29 cellular contexts compared by ENCODE assay signal in genomic region chr3:47525617-47526016, GRCh38.
"Had no signal": no experiment of that assay in that cellular context is flagged by ENCODE, and none has a peak within 500 bp of the region (broad histone marks: within the 10 kb centered on the region; RNA-seq: fewer than 3 reads in every experiment).

No MANE protein-coding gene starts in this region.

- DNase-seq: activated B cell treated with CpG ODN at 0.5 μM for 24 hours; activated CD4-positive, alpha-beta T cell treated with anti-CD3 and anti-CD28 coated beads for 48 hours; activated CD4-positive, alpha-beta T cell treated with anti-CD3 and anti-CD28 coated beads, Interleukin-2, amount 50 U/mL, for 1 hour; activated CD4-positive, alpha-beta T cell treated with anti-CD3 and anti-CD28 coated beads, Interleukin-2, amount 50 U/mL, for 48 hours; activated CD8-positive, alpha-beta memory T cell treated with anti-CD3 and anti-CD28 coated beads for 24 hours; activated CD8-positive, alpha-beta T cell treated with anti-CD3 and anti-CD28 coated beads for 36 hours; activated effector memory CD4-positive, alpha-beta T cell treated with Interleukin-2 at 50 U/mL for 16 hours; activated gamma-delta T cell treated with Interleukin-2 at 50 U/mL for 16 hours; activated naive CD4-positive, alpha-beta T cell treated with anti-CD3 and anti-CD28 coated beads, Interleukin-2, amount 50 U/mL, for 16 hours; activated naive CD4-positive, alpha-beta T cell treated with Interleukin-2 at 50 U/mL for 16 hours; activated T-cell treated with anti-CD3 and anti-CD28 coated beads, Interleukin-2, amount 50 U/mL, for 4 hours; amniotic stem cell; anterior cingulate cortex; brain microvascular endothelial cell; cortex of kidney; dermis blood vessel endothelial cell; effector CD4-positive, alpha-beta T cell; effector memory CD8-positive, alpha-beta T cell; erythroblast; foreskin keratinocyte; gastrocnemius medialis; glutamatergic neuron; T-helper 1 cell; T-helper 17 cell; T1000; WERI-Rb-1 had no signal

- ATAC-seq: activated CD4-positive, CD25-positive, alpha-beta regulatory T cell treated with anti-CD3 and anti-CD28 coated beads, Interleukin-2, amount 50 U/mL, for 24 hours; activated CD8-positive, alpha-beta T cell treated with anti-CD3 and anti-CD28 coated beads for 36 hours; activated T-cell treated with anti-CD3 and anti-CD28 coated beads, Interleukin-2, amount 50 U/mL, for 4 hours; activated T-helper 17 cell treated with anti-CD3 and anti-CD28 coated beads, Interleukin-2, amount 50 U/mL, for 72 hours; effector memory CD8-positive, alpha-beta T cell; foreskin keratinocyte; gastrocnemius medialis; T-helper 17 cell had no signal

- H3K27me3 ChIP-seq: brain microvascular endothelial cell, esophagus muscularis mucosa, foreskin keratinocyte, gastrocnemius medialis had no signal

- H3K4me3 ChIP-seq: esophagus muscularis mucosa, gastrocnemius medialis had no signal

- H3K36me3 ChIP-seq: brain microvascular endothelial cell, esophagus muscularis mucosa, gastrocnemius medialis, WERI-Rb-1 had no signal

- H3K27ac ChIP-seq: brain microvascular endothelial cell, esophagus muscularis mucosa, foreskin keratinocyte, gastrocnemius medialis, WERI-Rb-1 had no signal

- H3K9me3 ChIP-seq: esophagus muscularis mucosa, gastrocnemius medialis had no signal
